ENCODE assay signal across 35 cellular contexts in the genomic region with DNA sequence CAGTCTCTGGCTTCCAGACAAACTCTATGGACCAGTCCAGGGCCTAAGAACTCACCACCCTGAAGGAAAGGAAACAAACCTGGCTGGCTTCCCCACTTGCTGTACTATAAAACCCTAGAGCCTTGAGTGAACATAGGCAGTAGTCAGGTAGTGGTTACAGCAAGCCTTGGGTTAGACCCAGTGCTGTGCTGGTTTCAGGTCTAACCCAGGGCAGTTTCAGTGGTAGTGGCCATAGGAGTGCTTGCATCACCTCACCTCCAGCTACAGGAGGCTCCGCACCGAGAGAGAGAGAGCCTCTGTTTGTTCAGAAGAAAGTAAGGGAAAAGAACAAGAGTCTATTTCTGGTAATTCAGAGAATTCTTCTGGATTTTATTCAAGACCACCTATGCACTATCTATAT.
"Had no signal": no experiment of that assay in that cellular context is flagged by ENCODE, and none has a peak within 500 bp of the region (broad histone marks: within the 10 kb centered on the region; RNA-seq: fewer than 3 reads in every experiment).

No MANE protein-coding gene starts in this region.

- H3K4me3 ChIP-seq: MG63 had no signal

- H3K27ac ChIP-seq: KMS-11 had no signal

- H3K36me3 ChIP-seq: MG63 had no signal

- H3K27me3 ChIP-seq: MG63 had no signal

- DNase-seq: Karpas-422, Kasumi-1, KG1, MG63, MM.1S, MV-4-11, NCI-H1048, NCI-H1092, NCI-H1092 treated with DMSO at 0.1 percent for 48 hours, NCI-H1105, NCI-H1105 treated with DMSO at 0.1 percent for 48 hours, NCI-H1417, NCI-H1417 treated with DMSO at 0.1 percent for 48 hours, NCI-H1436, NCI-H1436 treated with DMSO at 0.1 percent for 48 hours, NCI-H146, NCI-H1694, NCI-H1694 treated with DMSO at 0.1 percent for 48 hours, NCI-H187, NCI-H187 treated with DMSO at 0.1 percent for 48 hours, NCI-H1930, NCI-H2029, NCI-H2029 treated with DMSO at 0.1 percent for 48 hours, NCI-H2081, NCI-H2081 treated with DMSO at 0.1 percent for 48 hours, NCI-H2107, NCI-H2171, NCI-H2171 treated with DMSO at 0.1 percent for 48 hours, NCI-H2227 treated with DMSO at 0.1 percent for 48 hours, NCI-H226, NCI-H345, NCI-H446, NCI-H446 treated with DMSO at 0.1 percent for 48 hours, NCI-H510A had no signal

- H3K9ac ChIP-seq: KMS-11 had no signal

- H3K4me2 ChIP-seq: KMS-11 had no signal
